ENCODE assay signal across 37 cellular contexts in genomic region chr1:207014728-207015127, GRCh38. TPM values are rescaled to one million over a fixed set of nuclear protein-coding genes. Genes with fewer than 3 reads are reported as not detected.
"Had no signal": no experiment of that assay in that cellular context is flagged by ENCODE, and none has a peak within 500 bp of the region (broad histone marks: within the 10 kb centered on the region; RNA-seq: fewer than 3 reads in every experiment).

No MANE protein-coding gene starts in this region.

- H3K27ac Mint-ChIP-seq: activated B cell treated with CpG ODN at 0.5 μM for 24 hours; activated CD4-positive, alpha-beta memory T cell treated with anti-CD3 and anti-CD28 coated beads for 36 hours; activated CD8-positive, alpha-beta memory T cell treated with anti-CD3 and anti-CD28 coated beads, Interleukin-2, amount 10 ng/mL, durations not matched to agents 7 days and 5 days; activated naive CD4-positive, alpha-beta T cell treated with anti-CD3 and anti-CD28 coated beads for 36 hours; activated T-helper 2 cell treated with anti-CD3 and anti-CD28 coated beads, Interferon-gamma antibody, Interleukin-2, Interleukin-4, amounts not matched to agents 10 μg/mL and 5 μg/mL and 100 μg/mL, durations not matched to agents 14 hours and 24 hours and 36 hours; T-cell; T-helper 17 cell had no signal

- H3K36me3 Mint-ChIP-seq: activated CD4-positive, alpha-beta memory T cell treated with anti-CD3 and anti-CD28 coated beads for 36 hours; activated CD8-positive, alpha-beta memory T cell treated with anti-CD3 and anti-CD28 coated beads, Interleukin-2, amount 10 ng/mL, durations not matched to agents 7 days and 5 days; activated naive CD4-positive, alpha-beta T cell treated with anti-CD3 and anti-CD28 coated beads, Interleukin-2, amount 50 U/mL, for 72 hours; T-cell had no signal

- H3K4me1 Mint-ChIP-seq: activated B cell treated with CpG ODN at 0.5 μM for 24 hours, T-cell had no signal

- H3K27me3 ChIP-seq: adrenal gland, body of pancreas, breast epithelium had no signal

- H3K36me3 ChIP-seq: adrenal gland, breast epithelium had no signal

- DNase-seq: activated B cell treated with CpG ODN at 0.5 μM for 24 hours; activated CD4-positive, alpha-beta memory T cell treated with anti-CD3 and anti-CD28 coated beads for 36 hours; activated CD4-positive, alpha-beta T cell treated with anti-CD3 and anti-CD28 coated beads for 4 hours; activated CD4-positive, alpha-beta T cell treated with anti-CD3 and anti-CD28 coated beads, Interleukin-2, amount 50 U/mL, for 1 hour; activated CD4-positive, CD25-positive, alpha-beta regulatory T cell treated with anti-CD3 and anti-CD28 coated beads, Interleukin-2, amount 50 U/mL, for 72 hours; activated CD8-positive, alpha-beta memory T cell treated with anti-CD3 and anti-CD28 coated beads for 24 hours; activated CD8-positive, alpha-beta memory T cell treated with anti-CD3 and anti-CD28 coated beads, Interleukin-2, amount 10 ng/mL, durations not matched to agents 7 days and 5 days; activated CD8-positive, alpha-beta memory T cell treated with anti-CD3 and anti-CD28 coated beads, Interleukin-2, amount 50 U/mL, for 48 hours; activated gamma-delta T cell treated with Interleukin-2 at 50 U/mL for 16 hours; activated naive CD4-positive, alpha-beta T cell treated with anti-CD3 and anti-CD28 coated beads for 36 hours; adrenal gland; body of pancreas; NCI-H1092 treated with DMSO at 0.1 percent for 48 hours; NCI-H1417; NCI-H146; NCI-H187; NCI-H2029 treated with DMSO at 0.1 percent for 48 hours; NCI-H2107; NCI-H2171; NCI-H510A; NCI-H526; NCI-H748 treated with DMSO at 0.1 percent for 48 hours; NK-92 treated with Interleukin-12 subunit alpha and Interleukin-12 subunit beta, amount 100 ng/mL, for 24 hours; PC-9; SIG-M5; T-cell; T-helper 17 cell had no signal

- ATAC-seq: activated CD8-positive, alpha-beta memory T cell treated with anti-CD3 and anti-CD28 coated beads, Interleukin-2, amount 10 ng/mL, durations not matched to agents 7 days and 5 days; activated naive CD4-positive, alpha-beta T cell treated with anti-CD3 and anti-CD28 coated beads, Interleukin-2, amount 50 U/mL, for 72 hours; body of pancreas; Right ventricle myocardium inferior; SK-N-SH treated with all-trans-retinoic acid at 6 μM for 48 hours; T-cell; T-helper 17 cell had no signal

- H2AFZ ChIP-seq: PC-9 had no signal

- H3K9me3 Mint-ChIP-seq: activated B cell treated with CpG ODN at 0.5 μM for 24 hours; activated CD4-positive, alpha-beta memory T cell treated with anti-CD3 and anti-CD28 coated beads for 36 hours; activated naive CD4-positive, alpha-beta T cell treated with anti-CD3 and anti-CD28 coated beads for 36 hours; activated naive CD4-positive, alpha-beta T cell treated with anti-CD3 and anti-CD28 coated beads, Interleukin-2, amount 50 U/mL, for 72 hours; activated T-helper 2 cell treated with anti-CD3 and anti-CD28 coated beads, Interferon-gamma antibody, Interleukin-2, Interleukin-4, amounts not matched to agents 10 μg/mL and 5 μg/mL and 100 μg/mL, durations not matched to agents 14 hours and 24 hours and 36 hours; T-cell had no signal

- H3K4me3 Mint-ChIP-seq: activated B cell treated with CpG ODN at 0.5 μM for 24 hours; activated CD4-positive, alpha-beta memory T cell treated with anti-CD3 and anti-CD28 coated beads for 36 hours; activated CD8-positive, alpha-beta memory T cell treated with anti-CD3 and anti-CD28 coated beads, Interleukin-2, amount 10 ng/mL, durations not matched to agents 7 days and 5 days; activated naive CD4-positive, alpha-beta T cell treated with anti-CD3 and anti-CD28 coated beads for 36 hours; T-cell; T-helper 17 cell had no signal

- H3K4me3 ChIP-seq: adrenal gland, body of pancreas, breast epithelium, PC-9 had no signal

- H3K9me3 ChIP-seq: adrenal gland, body of pancreas, breast epithelium had no signal

- H3K4me1 ChIP-seq: adrenal gland had no signal

- H3K27ac ChIP-seq: adrenal gland, body of pancreas, breast epithelium, PC-9, VCaP had no signal

- H3K4me2 ChIP-seq: PC-9 had no signal

RNA-seq across cellular contexts. Expression of gene C1orf116, which starts 17.8 kb away (rescaled TPM):
- total RNA-seq: activated CD4-positive, alpha-beta memory T cell treated with anti-CD3 and anti-CD28 coated beads for 36 hours; activated CD8-positive, alpha-beta memory T cell treated with anti-CD3 and anti-CD28 coated beads, Interleukin-2, amount 10 ng/mL, durations not matched to agents 7 days and 5 days; activated naive CD4-positive, alpha-beta T cell treated with anti-CD3 and anti-CD28 coated beads for 36 hours; activated T-helper 2 cell treated with anti-CD3 and anti-CD28 coated beads, Interferon-gamma antibody, Interleukin-2, Interleukin-4, amounts not matched to agents 10 μg/mL and 5 μg/mL and 100 μg/mL, durations not matched to agents 14 hours and 24 hours and 36 hours; M059J had no signal

RNA-seq across cellular contexts. Expression of gene FCAMR, which starts 44.5 kb away (rescaled TPM):
- total RNA-seq: activated B cell treated with CpG ODN at 0.5 μM for 24 hours; activated CD4-positive, alpha-beta memory T cell treated with anti-CD3 and anti-CD28 coated beads for 36 hours; activated CD8-positive, alpha-beta memory T cell treated with anti-CD3 and anti-CD28 coated beads, Interleukin-2, amount 10 ng/mL, durations not matched to agents 7 days and 5 days; activated naive CD4-positive, alpha-beta T cell treated with anti-CD3 and anti-CD28 coated beads for 36 hours; activated naive CD4-positive, alpha-beta T cell treated with anti-CD3 and anti-CD28 coated beads, Interleukin-2, amount 50 U/mL, for 72 hours; activated T-helper 2 cell treated with anti-CD3 and anti-CD28 coated beads, Interferon-gamma antibody, Interleukin-2, Interleukin-4, amounts not matched to agents 10 μg/mL and 5 μg/mL and 100 μg/mL, durations not matched to agents 14 hours and 24 hours and 36 hours; adrenal gland; astrocyte; body of pancreas; breast epithelium; cardiac septum; M059J; PC-9; Right ventricle myocardium inferior; SK-MEL-5; T-cell; T-helper 17 cell had no signal
